Comparison of ENCODE assay signal across 1 cellular context in the genomic region with DNA sequence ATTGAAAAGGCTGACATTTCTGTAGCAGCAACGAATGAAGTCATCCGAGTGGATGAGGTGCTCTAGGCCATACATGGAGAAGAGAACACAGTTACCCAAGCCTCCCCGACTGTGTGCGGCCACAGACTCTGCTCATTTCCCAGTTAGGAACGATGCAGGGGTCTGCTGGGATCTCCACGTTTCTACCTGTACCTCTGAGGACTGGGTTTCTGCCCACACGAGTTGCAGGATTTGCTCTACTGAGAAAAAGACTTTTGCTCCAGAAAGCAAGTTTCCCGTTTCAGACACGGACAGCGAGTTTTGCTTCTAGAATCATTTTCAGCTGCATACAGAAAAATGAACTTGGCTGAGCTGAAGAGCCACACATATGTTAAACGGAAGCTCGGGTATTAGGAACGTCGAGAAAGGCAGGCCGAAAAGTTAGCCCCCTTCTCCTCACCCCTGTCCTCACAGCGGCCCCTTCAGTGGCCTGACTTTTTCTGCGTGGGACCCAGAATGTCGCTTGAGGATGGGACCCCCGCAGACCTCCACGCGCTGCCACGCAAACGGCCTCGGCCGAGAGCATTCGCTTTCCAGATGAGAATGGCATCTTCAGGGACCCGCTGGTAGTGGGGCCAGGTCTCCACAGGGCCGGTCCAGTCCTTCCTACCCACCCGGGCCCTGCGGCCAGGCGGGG.
TF ChIP-seq lines count a peak whose summit lies in the region.

No MANE protein-coding gene starts in this region.

TF ChIP-seq in K562, 482 proteins besides CTCF, POLR2A, EP300 and RAD21 (continued from another document and continues in another):
- TF ChIP-seq, protein P1, sequence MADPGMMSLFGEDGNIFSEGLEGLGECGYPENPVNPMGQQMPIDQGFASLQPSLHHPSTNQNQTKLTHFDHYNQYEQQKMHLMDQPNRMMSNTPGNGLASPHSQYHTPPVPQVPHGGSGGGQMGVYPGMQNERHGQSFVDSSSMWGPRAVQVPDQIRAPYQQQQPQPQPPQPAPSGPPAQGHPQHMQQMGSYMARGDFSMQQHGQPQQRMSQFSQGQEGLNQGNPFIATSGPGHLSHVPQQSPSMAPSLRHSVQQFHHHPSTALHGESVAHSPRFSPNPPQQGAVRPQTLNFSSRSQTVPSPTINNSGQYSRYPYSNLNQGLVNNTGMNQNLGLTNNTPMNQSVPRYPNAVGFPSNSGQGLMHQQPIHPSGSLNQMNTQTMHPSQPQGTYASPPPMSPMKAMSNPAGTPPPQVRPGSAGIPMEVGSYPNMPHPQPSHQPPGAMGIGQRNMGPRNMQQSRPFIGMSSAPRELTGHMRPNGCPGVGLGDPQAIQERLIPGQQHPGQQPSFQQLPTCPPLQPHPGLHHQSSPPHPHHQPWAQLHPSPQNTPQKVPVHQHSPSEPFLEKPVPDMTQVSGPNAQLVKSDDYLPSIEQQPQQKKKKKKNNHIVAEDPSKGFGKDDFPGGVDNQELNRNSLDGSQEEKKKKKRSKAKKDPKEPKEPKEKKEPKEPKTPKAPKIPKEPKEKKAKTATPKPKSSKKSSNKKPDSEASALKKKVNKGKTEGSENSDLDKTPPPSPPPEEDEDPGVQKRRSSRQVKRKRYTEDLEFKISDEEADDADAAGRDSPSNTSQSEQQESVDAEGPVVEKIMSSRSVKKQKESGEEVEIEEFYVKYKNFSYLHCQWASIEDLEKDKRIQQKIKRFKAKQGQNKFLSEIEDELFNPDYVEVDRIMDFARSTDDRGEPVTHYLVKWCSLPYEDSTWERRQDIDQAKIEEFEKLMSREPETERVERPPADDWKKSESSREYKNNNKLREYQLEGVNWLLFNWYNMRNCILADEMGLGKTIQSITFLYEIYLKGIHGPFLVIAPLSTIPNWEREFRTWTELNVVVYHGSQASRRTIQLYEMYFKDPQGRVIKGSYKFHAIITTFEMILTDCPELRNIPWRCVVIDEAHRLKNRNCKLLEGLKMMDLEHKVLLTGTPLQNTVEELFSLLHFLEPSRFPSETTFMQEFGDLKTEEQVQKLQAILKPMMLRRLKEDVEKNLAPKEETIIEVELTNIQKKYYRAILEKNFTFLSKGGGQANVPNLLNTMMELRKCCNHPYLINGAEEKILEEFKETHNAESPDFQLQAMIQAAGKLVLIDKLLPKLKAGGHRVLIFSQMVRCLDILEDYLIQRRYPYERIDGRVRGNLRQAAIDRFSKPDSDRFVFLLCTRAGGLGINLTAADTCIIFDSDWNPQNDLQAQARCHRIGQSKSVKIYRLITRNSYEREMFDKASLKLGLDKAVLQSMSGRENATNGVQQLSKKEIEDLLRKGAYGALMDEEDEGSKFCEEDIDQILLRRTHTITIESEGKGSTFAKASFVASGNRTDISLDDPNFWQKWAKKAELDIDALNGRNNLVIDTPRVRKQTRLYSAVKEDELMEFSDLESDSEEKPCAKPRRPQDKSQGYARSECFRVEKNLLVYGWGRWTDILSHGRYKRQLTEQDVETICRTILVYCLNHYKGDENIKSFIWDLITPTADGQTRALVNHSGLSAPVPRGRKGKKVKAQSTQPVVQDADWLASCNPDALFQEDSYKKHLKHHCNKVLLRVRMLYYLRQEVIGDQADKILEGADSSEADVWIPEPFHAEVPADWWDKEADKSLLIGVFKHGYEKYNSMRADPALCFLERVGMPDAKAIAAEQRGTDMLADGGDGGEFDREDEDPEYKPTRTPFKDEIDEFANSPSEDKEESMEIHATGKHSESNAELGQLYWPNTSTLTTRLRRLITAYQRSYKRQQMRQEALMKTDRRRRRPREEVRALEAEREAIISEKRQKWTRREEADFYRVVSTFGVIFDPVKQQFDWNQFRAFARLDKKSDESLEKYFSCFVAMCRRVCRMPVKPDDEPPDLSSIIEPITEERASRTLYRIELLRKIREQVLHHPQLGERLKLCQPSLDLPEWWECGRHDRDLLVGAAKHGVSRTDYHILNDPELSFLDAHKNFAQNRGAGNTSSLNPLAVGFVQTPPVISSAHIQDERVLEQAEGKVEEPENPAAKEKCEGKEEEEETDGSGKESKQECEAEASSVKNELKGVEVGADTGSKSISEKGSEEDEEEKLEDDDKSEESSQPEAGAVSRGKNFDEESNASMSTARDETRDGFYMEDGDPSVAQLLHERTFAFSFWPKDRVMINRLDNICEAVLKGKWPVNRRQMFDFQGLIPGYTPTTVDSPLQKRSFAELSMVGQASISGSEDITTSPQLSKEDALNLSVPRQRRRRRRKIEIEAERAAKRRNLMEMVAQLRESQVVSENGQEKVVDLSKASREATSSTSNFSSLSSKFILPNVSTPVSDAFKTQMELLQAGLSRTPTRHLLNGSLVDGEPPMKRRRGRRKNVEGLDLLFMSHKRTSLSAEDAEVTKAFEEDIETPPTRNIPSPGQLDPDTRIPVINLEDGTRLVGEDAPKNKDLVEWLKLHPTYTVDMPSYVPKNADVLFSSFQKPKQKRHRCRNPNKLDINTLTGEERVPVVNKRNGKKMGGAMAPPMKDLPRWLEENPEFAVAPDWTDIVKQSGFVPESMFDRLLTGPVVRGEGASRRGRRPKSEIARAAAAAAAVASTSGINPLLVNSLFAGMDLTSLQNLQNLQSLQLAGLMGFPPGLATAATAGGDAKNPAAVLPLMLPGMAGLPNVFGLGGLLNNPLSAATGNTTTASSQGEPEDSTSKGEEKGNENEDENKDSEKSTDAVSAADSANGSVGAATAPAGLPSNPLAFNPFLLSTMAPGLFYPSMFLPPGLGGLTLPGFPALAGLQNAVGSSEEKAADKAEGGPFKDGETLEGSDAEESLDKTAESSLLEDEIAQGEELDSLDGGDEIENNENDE (IDR thresholded peaks at IDR 0.05; ENCODE audit: low read depth, low read length): no peak
- TF ChIP-seq, protein P2, sequence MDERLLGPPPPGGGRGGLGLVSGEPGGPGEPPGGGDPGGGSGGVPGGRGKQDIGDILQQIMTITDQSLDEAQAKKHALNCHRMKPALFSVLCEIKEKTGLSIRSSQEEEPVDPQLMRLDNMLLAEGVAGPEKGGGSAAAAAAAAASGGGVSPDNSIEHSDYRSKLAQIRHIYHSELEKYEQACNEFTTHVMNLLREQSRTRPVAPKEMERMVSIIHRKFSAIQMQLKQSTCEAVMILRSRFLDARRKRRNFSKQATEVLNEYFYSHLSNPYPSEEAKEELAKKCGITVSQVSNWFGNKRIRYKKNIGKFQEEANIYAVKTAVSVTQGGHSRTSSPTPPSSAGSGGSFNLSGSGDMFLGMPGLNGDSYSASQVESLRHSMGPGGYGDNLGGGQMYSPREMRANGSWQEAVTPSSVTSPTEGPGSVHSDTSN (CRISPR knock-in tag; IDR thresholded peaks at IDR 0.05; ENCODE audit: low read depth): no peak
- TF ChIP-seq, protein P2 (tag; conservative IDR thresholded peaks at IDR 0.05; ENCODE audit: low read depth): no peak
- TF ChIP-seq, protein P3, sequence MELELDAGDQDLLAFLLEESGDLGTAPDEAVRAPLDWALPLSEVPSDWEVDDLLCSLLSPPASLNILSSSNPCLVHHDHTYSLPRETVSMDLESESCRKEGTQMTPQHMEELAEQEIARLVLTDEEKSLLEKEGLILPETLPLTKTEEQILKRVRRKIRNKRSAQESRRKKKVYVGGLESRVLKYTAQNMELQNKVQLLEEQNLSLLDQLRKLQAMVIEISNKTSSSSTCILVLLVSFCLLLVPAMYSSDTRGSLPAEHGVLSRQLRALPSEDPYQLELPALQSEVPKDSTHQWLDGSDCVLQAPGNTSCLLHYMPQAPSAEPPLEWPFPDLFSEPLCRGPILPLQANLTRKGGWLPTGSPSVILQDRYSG (tag; conservative IDR thresholded peaks at IDR 0.05; ENCODE audit: low read depth): no peak
- TF ChIP-seq, protein P4, sequence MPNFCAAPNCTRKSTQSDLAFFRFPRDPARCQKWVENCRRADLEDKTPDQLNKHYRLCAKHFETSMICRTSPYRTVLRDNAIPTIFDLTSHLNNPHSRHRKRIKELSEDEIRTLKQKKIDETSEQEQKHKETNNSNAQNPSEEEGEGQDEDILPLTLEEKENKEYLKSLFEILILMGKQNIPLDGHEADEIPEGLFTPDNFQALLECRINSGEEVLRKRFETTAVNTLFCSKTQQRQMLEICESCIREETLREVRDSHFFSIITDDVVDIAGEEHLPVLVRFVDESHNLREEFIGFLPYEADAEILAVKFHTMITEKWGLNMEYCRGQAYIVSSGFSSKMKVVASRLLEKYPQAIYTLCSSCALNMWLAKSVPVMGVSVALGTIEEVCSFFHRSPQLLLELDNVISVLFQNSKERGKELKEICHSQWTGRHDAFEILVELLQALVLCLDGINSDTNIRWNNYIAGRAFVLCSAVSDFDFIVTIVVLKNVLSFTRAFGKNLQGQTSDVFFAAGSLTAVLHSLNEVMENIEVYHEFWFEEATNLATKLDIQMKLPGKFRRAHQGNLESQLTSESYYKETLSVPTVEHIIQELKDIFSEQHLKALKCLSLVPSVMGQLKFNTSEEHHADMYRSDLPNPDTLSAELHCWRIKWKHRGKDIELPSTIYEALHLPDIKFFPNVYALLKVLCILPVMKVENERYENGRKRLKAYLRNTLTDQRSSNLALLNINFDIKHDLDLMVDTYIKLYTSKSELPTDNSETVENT (CRISPR knock-in tag; IDR thresholded peaks at IDR 0.05): 0 out of 2 replicates have a peak, but pooled peaks have one; percentile 22
- TF ChIP-seq SIRT6 (IDR thresholded peaks at IDR 0.05; ENCODE audit: low read depth, low read length) (no peak), ADNP (tag; IDR thresholded peaks at IDR 0.05) (no peak), NFE2 (IDR thresholded peaks at IDR 0.05; ENCODE audit: low read depth) (no peak), ZNF76 (CRISPR knock-in tag; IDR thresholded peaks at IDR 0.05; ENCODE audit: borderline replicate concordance) (no peak), TBP (optimal IDR thresholded peaks at IDR 0.05; ENCODE audit: low read depth, low read length) (no peak), E2F3 (CRISPR knock-in tag; IDR thresholded peaks at IDR 0.05) (no peak), ZBTB8A (IDR thresholded peaks at IDR 0.05; ENCODE audit: partially characterized antibody) (no peak), FOXJ2 (tag; IDR thresholded peaks at IDR 0.05) (no peak), SMAD1 (IDR thresholded peaks at IDR 0.05; ENCODE audit: low read depth, low read length, partially characterized antibody) (no peak), GATAD2A (IDR thresholded peaks at IDR 0.05) (peak; percentile 93), SAFB (IDR thresholded peaks at IDR 0.05; ENCODE audit: borderline replicate concordance, low read depth, low read length) (no peak), ZNF778 (CRISPR knock-in tag; IDR thresholded peaks at IDR 0.05) (no peak), CTBP1 (IDR thresholded peaks at IDR 0.05; ENCODE audit: borderline replicate concordance) (no peak), KLF1 (tag; IDR thresholded peaks at IDR 0.05) (no peak)
- TF ChIP-seq, protein P5, sequence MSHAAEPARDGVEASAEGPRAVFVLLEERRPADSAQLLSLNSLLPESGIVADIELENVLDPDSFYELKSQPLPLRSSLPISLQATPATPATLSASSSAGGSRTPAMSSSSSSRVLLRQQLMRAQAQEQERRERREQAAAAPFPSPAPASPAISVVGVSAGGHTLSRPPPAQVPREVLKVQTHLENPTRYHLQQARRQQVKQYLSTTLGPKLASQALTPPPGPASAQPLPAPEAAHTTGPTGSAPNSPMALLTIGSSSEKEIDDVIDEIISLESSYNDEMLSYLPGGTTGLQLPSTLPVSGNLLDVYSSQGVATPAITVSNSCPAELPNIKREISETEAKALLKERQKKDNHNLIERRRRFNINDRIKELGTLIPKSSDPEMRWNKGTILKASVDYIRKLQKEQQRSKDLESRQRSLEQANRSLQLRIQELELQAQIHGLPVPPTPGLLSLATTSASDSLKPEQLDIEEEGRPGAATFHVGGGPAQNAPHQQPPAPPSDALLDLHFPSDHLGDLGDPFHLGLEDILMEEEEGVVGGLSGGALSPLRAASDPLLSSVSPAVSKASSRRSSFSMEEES (CRISPR knock-in tag; IDR thresholded peaks at IDR 0.05): 0 out of 2 replicates have a peak, but pooled peaks have one; percentile 1
- TF ChIP-seq, protein P6, sequence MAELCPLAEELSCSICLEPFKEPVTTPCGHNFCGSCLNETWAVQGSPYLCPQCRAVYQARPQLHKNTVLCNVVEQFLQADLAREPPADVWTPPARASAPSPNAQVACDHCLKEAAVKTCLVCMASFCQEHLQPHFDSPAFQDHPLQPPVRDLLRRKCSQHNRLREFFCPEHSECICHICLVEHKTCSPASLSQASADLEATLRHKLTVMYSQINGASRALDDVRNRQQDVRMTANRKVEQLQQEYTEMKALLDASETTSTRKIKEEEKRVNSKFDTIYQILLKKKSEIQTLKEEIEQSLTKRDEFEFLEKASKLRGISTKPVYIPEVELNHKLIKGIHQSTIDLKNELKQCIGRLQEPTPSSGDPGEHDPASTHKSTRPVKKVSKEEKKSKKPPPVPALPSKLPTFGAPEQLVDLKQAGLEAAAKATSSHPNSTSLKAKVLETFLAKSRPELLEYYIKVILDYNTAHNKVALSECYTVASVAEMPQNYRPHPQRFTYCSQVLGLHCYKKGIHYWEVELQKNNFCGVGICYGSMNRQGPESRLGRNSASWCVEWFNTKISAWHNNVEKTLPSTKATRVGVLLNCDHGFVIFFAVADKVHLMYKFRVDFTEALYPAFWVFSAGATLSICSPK (IDR thresholded peaks at IDR 0.05; ENCODE audit: borderline replicate concordance): no peak
- TF ChIP-seq, protein P7, sequence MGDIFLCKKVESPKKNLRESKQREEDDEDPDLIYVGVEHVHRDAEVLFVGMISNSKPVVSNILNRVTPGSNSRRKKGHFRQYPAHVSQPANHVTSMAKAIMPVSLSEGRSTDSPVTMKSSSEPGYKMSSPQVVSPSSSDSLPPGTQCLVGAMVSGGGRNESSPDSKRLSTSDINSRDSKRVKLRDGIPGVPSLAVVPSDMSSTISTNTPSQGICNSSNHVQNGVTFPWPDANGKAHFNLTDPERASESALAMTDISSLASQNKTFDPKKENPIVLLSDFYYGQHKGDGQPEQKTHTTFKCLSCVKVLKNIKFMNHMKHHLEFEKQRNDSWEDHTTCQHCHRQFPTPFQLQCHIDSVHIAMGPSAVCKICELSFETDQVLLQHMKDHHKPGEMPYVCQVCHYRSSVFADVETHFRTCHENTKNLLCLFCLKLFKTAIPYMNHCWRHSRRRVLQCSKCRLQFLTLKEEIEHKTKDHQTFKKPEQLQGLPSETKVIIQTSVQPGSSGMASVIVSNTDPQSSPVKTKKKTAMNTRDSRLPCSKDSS (IDR thresholded peaks at IDR 0.05; ENCODE audit: low read depth, partially characterized antibody): no peak
